36 cellular contexts compared by ENCODE assay signal in the genomic region with DNA sequence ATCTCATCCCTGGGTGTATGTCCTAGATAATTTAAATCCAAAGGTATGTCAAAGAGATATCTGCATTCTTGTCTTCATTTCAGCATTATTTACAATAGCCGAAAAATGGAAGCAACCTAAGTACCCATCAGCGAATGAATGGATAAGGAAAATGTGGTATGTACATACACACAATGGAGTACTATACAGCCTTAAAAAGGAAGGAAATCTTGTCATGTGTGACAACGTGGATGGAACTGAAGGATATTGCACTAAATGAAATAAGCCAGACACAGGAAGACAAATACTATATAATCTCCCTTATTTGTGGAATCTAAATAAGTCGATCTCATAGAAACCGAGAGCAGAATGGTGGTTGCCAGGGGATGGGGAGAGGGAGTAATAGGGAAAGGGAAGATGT.
"Had no signal": no experiment of that assay in that cellular context is flagged by ENCODE, and none has a peak within 500 bp of the region (broad histone marks: within the 10 kb centered on the region; RNA-seq: fewer than 3 reads in every experiment).

No MANE protein-coding gene starts in this region.

- H3K4me3 ChIP-seq: adrenal gland, body of pancreas, breast epithelium had no signal

- H3K27me3 ChIP-seq: adrenal gland, body of pancreas, brain microvascular endothelial cell, breast epithelium had no signal

- H3K27ac Mint-ChIP-seq: activated B cell treated with CpG ODN at 0.5 μM for 24 hours; activated CD4-positive, alpha-beta memory T cell treated with anti-CD3 and anti-CD28 coated beads for 36 hours; activated CD4-positive, alpha-beta T cell treated with anti-CD3 and anti-CD28 coated beads, Interleukin-2, amount 10 ng/mL, durations not matched to agents 24 days and 14 days; activated CD8-positive, alpha-beta T cell treated with anti-CD3 and anti-CD28 coated beads for 36 hours; activated naive CD4-positive, alpha-beta T cell treated with anti-CD3 and anti-CD28 coated beads for 36 hours; activated naive CD4-positive, alpha-beta T cell treated with anti-CD3 and anti-CD28 coated beads, Interleukin-2, amount 50 U/mL, for 72 hours; activated naive CD8-positive, alpha-beta T cell treated with anti-CD3 and anti-CD28 coated beads for 36 hours; activated T-cell treated with anti-CD3 and anti-CD28 coated beads, Interleukin-2, amount 50 U/mL, for 72 hours; activated T-helper 1 cell treated with anti-CD3 and anti-CD28 coated beads, Interleukin-12 subunit alpha, Interleukin-12 subunit beta, Interleukin-2, Interleukin-4 antibody, amounts not matched to agents 30 ng/mL and 10 ng/mL and 1 ng/mL, durations not matched to agents 14 hours and 24 hours and 36 hours; activated T-helper 17 cell treated with anti-CD3 and anti-CD28 coated beads, Interleukin-2, amount 50 U/mL, for 72 hours; T-helper 1 cell treated with Interleukin-12 subunit alpha and Interleukin-12 subunit beta and Interleukin-4 antibody, amounts not matched to agents 30 μg/mL and 1 μg/mL, for 36 hours; T-helper 2 cell treated with Interferon-gamma antibody and Interleukin-4, amounts not matched to agents 5 μg/mL and 100 μg/mL, for 36 hours had no signal

- H3K36me3 ChIP-seq: adrenal gland, brain microvascular endothelial cell, breast epithelium had no signal

- H3K4me1 ChIP-seq: adrenal gland, body of pancreas, breast epithelium had no signal

- H3K4me1 Mint-ChIP-seq: activated naive CD8-positive, alpha-beta T cell treated with anti-CD3 and anti-CD28 coated beads for 36 hours; activated T-helper 17 cell treated with anti-CD3 and anti-CD28 coated beads, Interleukin-2, amount 50 U/mL, for 72 hours had no signal

- H3K27ac ChIP-seq: adrenal gland, body of pancreas, brain microvascular endothelial cell, breast epithelium, VCaP had no signal

- H3K27me3 Mint-ChIP-seq: activated B cell treated with CpG ODN at 0.5 μM for 24 hours had no signal

- H3K9me3 Mint-ChIP-seq: activated B cell treated with CpG ODN at 0.5 μM for 24 hours; activated CD4-positive, alpha-beta memory T cell treated with anti-CD3 and anti-CD28 coated beads for 36 hours; activated CD4-positive, alpha-beta T cell treated with anti-CD3 and anti-CD28 coated beads, Interleukin-2, amount 10 ng/mL, durations not matched to agents 24 days and 14 days; activated CD8-positive, alpha-beta T cell treated with anti-CD3 and anti-CD28 coated beads for 36 hours; activated naive CD4-positive, alpha-beta T cell treated with anti-CD3 and anti-CD28 coated beads for 36 hours; activated naive CD4-positive, alpha-beta T cell treated with anti-CD3 and anti-CD28 coated beads, Interleukin-2, amount 50 U/mL, for 72 hours; activated naive CD8-positive, alpha-beta T cell treated with anti-CD3 and anti-CD28 coated beads for 36 hours; activated T-cell treated with anti-CD3 and anti-CD28 coated beads, Interleukin-2, amount 50 U/mL, for 4 hours; activated T-helper 1 cell treated with anti-CD3 and anti-CD28 coated beads, Interleukin-12 subunit alpha, Interleukin-12 subunit beta, Interleukin-2, Interleukin-4 antibody, amounts not matched to agents 30 ng/mL and 10 ng/mL and 1 ng/mL, durations not matched to agents 14 hours and 24 hours and 36 hours; activated T-helper 17 cell treated with anti-CD3 and anti-CD28 coated beads, Interleukin-2, amount 50 U/mL, for 72 hours had no signal

- DNase-seq: activated B cell treated with CpG ODN at 0.5 μM for 24 hours; activated CD4-positive, alpha-beta memory T cell treated with anti-CD3 and anti-CD28 coated beads for 36 hours; activated CD4-positive, alpha-beta T cell treated with anti-CD3 and anti-CD28 coated beads for 4 hours; activated CD4-positive, alpha-beta T cell treated with anti-CD3 and anti-CD28 coated beads, Interleukin-2, amount 10 ng/mL, durations not matched to agents 24 days and 14 days; activated CD4-positive, alpha-beta T cell treated with anti-CD3 and anti-CD28 coated beads, Interleukin-2, amount 50 U/mL, for 1 hour; activated CD4-positive, alpha-beta T cell treated with anti-CD3 and anti-CD28 coated beads, Interleukin-2, amount 50 U/mL, for 4 hours; activated CD4-positive, CD25-positive, alpha-beta regulatory T cell treated with anti-CD3 and anti-CD28 coated beads, Interleukin-2, amount 50 U/mL, for 72 hours; activated CD8-positive, alpha-beta memory T cell treated with anti-CD3 and anti-CD28 coated beads, Interleukin-2, amount 50 U/mL, for 4 hours; activated CD8-positive, alpha-beta T cell treated with anti-CD3 and anti-CD28 coated beads for 36 hours; activated effector memory CD4-positive, alpha-beta T cell treated with anti-CD3 and anti-CD28 coated beads, Interleukin-2, amount 50 U/mL, for 16 hours; activated gamma-delta T cell treated with Interleukin-2 at 50 U/mL for 16 hours; activated naive CD4-positive, alpha-beta T cell; activated naive CD4-positive, alpha-beta T cell treated with anti-CD3 and anti-CD28 coated beads for 36 hours; activated naive CD4-positive, alpha-beta T cell treated with anti-CD3 and anti-CD28 coated beads, Interleukin-2, amount 50 U/mL, for 16 hours; activated naive CD8-positive, alpha-beta T cell treated with anti-CD3 and anti-CD28 coated beads for 36 hours; activated T-cell treated with anti-CD3 and anti-CD28 coated beads for 4 hours; activated T-cell treated with anti-CD3 and anti-CD28 coated beads, Interleukin-2, amount 50 U/mL, for 1 hour; activated T-cell treated with anti-CD3 and anti-CD28 coated beads, Interleukin-2, amount 50 U/mL, for 4 hours; activated T-cell treated with anti-CD3 and anti-CD28 coated beads, Interleukin-2, amount 50 U/mL, for 72 hours; adrenal gland; amniotic stem cell; aorta; body of pancreas; brain microvascular endothelial cell; central memory CD4-positive, alpha-beta T cell; T-helper 2 cell; T-helper 9 cell had no signal

- H3K9me3 ChIP-seq: adrenal gland, body of pancreas, breast epithelium had no signal

- H3K36me3 Mint-ChIP-seq: activated CD4-positive, alpha-beta memory T cell treated with anti-CD3 and anti-CD28 coated beads for 36 hours; activated naive CD4-positive, alpha-beta T cell treated with anti-CD3 and anti-CD28 coated beads, Interleukin-2, amount 50 U/mL, for 72 hours; activated naive CD8-positive, alpha-beta T cell treated with anti-CD3 and anti-CD28 coated beads for 36 hours had no signal

- FAIRE-seq: astrocyte, TTC549 had no signal

- H3K4me3 Mint-ChIP-seq: activated B cell treated with CpG ODN at 0.5 μM for 24 hours; activated CD4-positive, alpha-beta memory T cell treated with anti-CD3 and anti-CD28 coated beads for 36 hours; activated CD4-positive, alpha-beta T cell treated with anti-CD3 and anti-CD28 coated beads, Interleukin-2, amount 10 ng/mL, durations not matched to agents 24 days and 14 days; activated CD8-positive, alpha-beta T cell treated with anti-CD3 and anti-CD28 coated beads for 36 hours; activated naive CD4-positive, alpha-beta T cell treated with anti-CD3 and anti-CD28 coated beads for 36 hours; activated naive CD8-positive, alpha-beta T cell treated with anti-CD3 and anti-CD28 coated beads for 36 hours; activated T-cell treated with anti-CD3 and anti-CD28 coated beads, Interleukin-2, amount 50 U/mL, for 4 hours; activated T-cell treated with anti-CD3 and anti-CD28 coated beads, Interleukin-2, amount 50 U/mL, for 72 hours; activated T-helper 1 cell treated with anti-CD3 and anti-CD28 coated beads, Interleukin-12 subunit alpha, Interleukin-12 subunit beta, Interleukin-2, Interleukin-4 antibody, amounts not matched to agents 30 ng/mL and 10 ng/mL and 1 ng/mL, durations not matched to agents 14 hours and 24 hours and 36 hours; activated T-helper 17 cell treated with anti-CD3 and anti-CD28 coated beads, Interleukin-2, amount 50 U/mL, for 72 hours; T-helper 1 cell treated with Interleukin-12 subunit alpha and Interleukin-12 subunit beta and Interleukin-4 antibody, amounts not matched to agents 30 μg/mL and 1 μg/mL, for 36 hours; T-helper 2 cell treated with Interferon-gamma antibody and Interleukin-4, amounts not matched to agents 5 μg/mL and 100 μg/mL, for 36 hours had no signal
